In genomic region chr3:152236741-152237140, GRCh38 we compare ENCODE assay signal across 13 cellular contexts. TPM values are rescaled to one million over a fixed set of nuclear protein-coding genes. Genes with fewer than 3 reads are reported as not detected.
DNase-seq lines count a peak whose midpoint lies in the region; ATAC-seq and TF ChIP-seq lines count a peak whose summit lies in the region.
"Had no signal": no experiment of that assay in that cellular context is flagged by ENCODE, and none has a peak within 500 bp of the region (broad histone marks: within the 10 kb centered on the region; RNA-seq: fewer than 3 reads in every experiment).

No MANE protein-coding gene starts in this region.

- peaks cover 76% of the 10 kb centered on the region for H3K4me1 Mint-ChIP-seq in activated CD4-positive, alpha-beta T cell treated with anti-CD3 and anti-CD28 coated beads, Interleukin-2, amount 10 ng/mL, durations not matched to agents 7 days and 5 days

- DNase-seq in activated CD4-positive, alpha-beta T cell treated with anti-CD3 and anti-CD28 coated beads, Interleukin-2, amount 10 ng/mL, durations not matched to agents 7 days and 5 days: no peak
- DNase-seq in activated CD4-positive, alpha-beta T cell treated with anti-CD3 and anti-CD28 coated beads for 1 hour: no peak
- DNase-seq in activated naive CD4-positive, alpha-beta T cell treated with anti-CD3 and anti-CD28 coated beads, Interleukin-2, amount 50 U/mL, for 72 hours (ENCODE audit: low spot score in 2 of 2): no peak
- DNase-seq in iPS-NIHi11 (ENCODE audit: low spot score) (no peak), LoVo (ENCODE audit: low spot score) (no peak)
- DNase-seq: head of caudate nucleus, NCI-H446, T-helper 2 cell had no signal

- H3K9me3 ChIP-seq in KOPT-K1 (ENCODE audit: insufficient read depth, low read length, poor library complexity, severe bottlenecking) (no peaks in the 10 kb centered on the region), neutrophil (no peaks in the 10 kb centered on the region)

- no peak for TF ChIP-seq CTCF in neutrophil (IDR thresholded peaks at IDR 0.05)

- H3K27me3 Mint-ChIP-seq in activated CD4-positive, alpha-beta T cell treated with anti-CD3 and anti-CD28 coated beads, Interleukin-2, amount 10 ng/mL, durations not matched to agents 7 days and 5 days: no peaks in the 10 kb centered on the region

- H3K27me3 ChIP-seq in neutrophil: no peaks in the 10 kb centered on the region

- POLR2A ChIA-PET in activated CD4-positive, alpha-beta T cell treated with anti-CD3 and anti-CD28 coated beads, Interleukin-2, amount 10 ng/mL, durations not matched to agents 7 days and 5 days (lab: Charles Lee): no interaction called here

- no peak overlapping the region for H3K4me3 Mint-ChIP-seq in activated CD4-positive, alpha-beta T cell treated with anti-CD3 and anti-CD28 coated beads, Interleukin-2, amount 10 ng/mL, durations not matched to agents 7 days and 5 days

- peaks cover 17 to 28% of the 10 kb centered on the region in 2 experiments for H3K4me1 ChIP-seq in neutrophil (ENCODE audit: control insufficient read depth in 1 of 2, insufficient read depth in 1 of 2, low read depth in 1 of 2, low read length in 1 of 2)

- peaks cover 15% of the 10 kb centered on the region for H3K9me3 Mint-ChIP-seq in activated CD4-positive, alpha-beta T cell treated with anti-CD3 and anti-CD28 coated beads, Interleukin-2, amount 10 ng/mL, durations not matched to agents 7 days and 5 days
- H3K9me3 Mint-ChIP-seq in activated naive CD4-positive, alpha-beta T cell treated with anti-CD3 and anti-CD28 coated beads, Interleukin-2, amount 50 U/mL, for 72 hours: peaks cover 7 to 9% of the 10 kb centered on the region in 2 donors

- no peak overlapping the region for H3K4me3 ChIP-seq in neutrophil (ENCODE audit: low read depth in 1 of 2, low read length in 1 of 2)
- H3K4me3 ChIP-seq: coronary artery, skin epidermis had no signal

- CTCF ChIA-PET in activated CD4-positive, alpha-beta T cell treated with anti-CD3 and anti-CD28 coated beads, Interleukin-2, amount 10 ng/mL, durations not matched to agents 7 days and 5 days (lab: Charles Lee): interaction anchor here (1.3 kb wide), 2 partner anchors 12 to 21 kb away, joined by 3 to 4 read pairs; no protein-coding TSS in a partner anchor

- H3K36me3 ChIP-seq in KOPT-K1 (ENCODE audit: insufficient read depth, low read length) (no peaks in the 10 kb centered on the region), neutrophil (no peaks in the 10 kb centered on the region)

- no peak for ATAC-seq in activated naive CD4-positive, alpha-beta T cell treated with anti-CD3 and anti-CD28 coated beads, Interleukin-2, amount 50 U/mL, for 72 hours
- ATAC-seq in HG03196 (IDR thresholded peaks at IDR 0.05; ENCODE audit: unreplicated experiment): no peak

- H3K36me3 Mint-ChIP-seq in activated CD4-positive, alpha-beta T cell treated with anti-CD3 and anti-CD28 coated beads, Interleukin-2, amount 10 ng/mL, durations not matched to agents 7 days and 5 days (ENCODE audit: low read depth): peaks cover 23% of the 10 kb centered on the region
- peaks cover 12 to 16% of the 10 kb centered on the region in 2 donors for H3K36me3 Mint-ChIP-seq in activated naive CD4-positive, alpha-beta T cell treated with anti-CD3 and anti-CD28 coated beads, Interleukin-2, amount 50 U/mL, for 72 hours

- H3K27ac ChIP-seq in KOPT-K1 (ENCODE audit: low read depth, low read length, poor library complexity, severe bottlenecking) (peak overlapping the region; percentile 91), neutrophil (peak overlapping the region; percentile 51)
- H3K27ac ChIP-seq: coronary artery, skin epidermis had no signal

- peak overlapping the region; percentile 12 for H3K27ac Mint-ChIP-seq in activated CD4-positive, alpha-beta T cell treated with anti-CD3 and anti-CD28 coated beads, Interleukin-2, amount 10 ng/mL, durations not matched to agents 7 days and 5 days
- H3K27ac Mint-ChIP-seq in activated naive CD4-positive, alpha-beta T cell treated with anti-CD3 and anti-CD28 coated beads, Interleukin-2, amount 50 U/mL, for 72 hours: peak overlapping the region; percentile 81 to 91

RNA-seq across cellular contexts. Expression of gene MBNL1, which starts 32.0 kb away (rescaled TPM):
- 100 to 1,000 TPM; 437 to 559 TPM for total RNA-seq in activated CD4-positive, alpha-beta T cell treated with anti-CD3 and anti-CD28 coated beads, Interleukin-2, amount 10 ng/mL, durations not matched to agents 7 days and 5 days
- total RNA-seq in activated naive CD4-positive, alpha-beta T cell treated with anti-CD3 and anti-CD28 coated beads, Interleukin-2, amount 50 U/mL, for 72 hours: 100 to 1,000 TPM; 406 to 425 TPM
